8 cellular contexts compared by ENCODE assay signal in the genomic region with DNA sequence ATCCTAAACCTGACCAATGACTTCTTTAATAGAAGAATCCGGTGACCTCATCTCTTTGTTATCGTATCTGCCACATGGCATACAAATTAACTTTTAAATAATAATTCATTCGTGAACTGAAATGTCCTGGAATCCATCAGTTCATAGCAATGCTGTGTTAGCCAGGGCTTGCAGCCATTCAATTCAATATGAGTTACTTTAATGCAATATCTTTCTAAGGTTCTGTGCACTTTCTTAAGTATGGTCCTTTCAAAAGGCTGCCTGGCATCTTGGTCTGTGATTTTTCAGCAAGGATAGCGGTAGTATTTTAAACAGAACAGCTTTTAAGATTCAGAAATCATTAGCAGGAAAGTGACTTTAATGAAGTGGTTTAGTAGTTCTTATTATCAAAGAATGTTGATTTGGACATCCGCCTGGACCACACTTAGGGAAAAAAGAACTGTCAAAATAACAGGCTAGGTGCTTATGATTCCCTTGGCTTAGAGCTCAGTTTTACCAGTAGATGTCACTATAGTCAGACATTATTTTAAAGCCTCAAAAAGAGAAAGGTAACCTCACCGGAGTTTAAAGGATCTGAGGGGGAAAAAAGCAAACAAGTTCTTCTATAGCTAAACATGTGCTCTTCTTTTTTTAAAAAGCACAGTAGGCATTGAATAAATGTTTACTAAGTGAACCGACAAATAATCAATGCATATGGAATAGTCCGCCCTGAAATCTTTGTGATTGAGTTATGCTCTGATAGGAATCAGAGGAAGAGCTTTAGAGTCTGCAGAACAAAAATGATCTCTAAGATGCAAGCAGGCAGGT. TPM values are rescaled to one million over a fixed set of nuclear protein-coding genes. Genes with fewer than 3 reads are reported as not detected.
DNase-seq lines count a peak whose midpoint lies in the region; ATAC-seq, FAIRE-seq and TF ChIP-seq lines count a peak whose summit lies in the region.

No MANE protein-coding gene starts in this region.

- no peaks in the 10 kb centered on the region for H3K36me3 ChIP-seq in mammary epithelial cell (ENCODE audit: insufficient read depth, low read length)

- no peaks in the 10 kb centered on the region for H4K20me1 ChIP-seq in mammary epithelial cell (ENCODE audit: insufficient read depth, low read length)

- in situ Hi-C loops in mammary epithelial cell (cut with MboI; ENCODE audit: low sequenced_read_pairs in 2 of 2) = loop anchor here in 1 of 2 donors (10.0 kb wide), 1 partner anchor 398 kb away; no protein-coding TSS in a partner anchor

- H2AFZ ChIP-seq in mammary epithelial cell (ENCODE audit: low read depth, low read length) = no peak overlapping the region

- peak; percentile 47 to 56 for TF ChIP-seq CTCF in mammary epithelial cell (conservative IDR thresholded peaks at IDR 0.05 in 1 of 2, IDR thresholded peaks at IDR 0.05 in 1 of 2; ENCODE audit: extremely low read depth in 1 of 2, insufficient read depth in 1 of 2, low read depth in 1 of 2, low read length in 2 of 2)

- no peaks in the 10 kb centered on the region for H3K4me1 ChIP-seq in mammary epithelial cell (ENCODE audit: insufficient read depth, low read length)

- no TSS peak for BruUV-seq in mammary epithelial cell (replicated peaks; lab: Mats Ljungman, UMichigan)

- no peaks in the 10 kb centered on the region for H3K27me3 ChIP-seq in mammary epithelial cell (ENCODE audit: insufficient read depth, low read length)

- FAIRE-seq in G401.6 (lab: Jason Lieb, UNC) = peak; percentile 96

- dilution Hi-C loops in mammary epithelial cell (cut with HindIII; ENCODE audit: low sequenced_read_pairs) = no loop called here

- ATAC-seq in GM21360 (IDR thresholded peaks at IDR 0.05; ENCODE audit: unreplicated experiment) (no peak), HG03520 (IDR thresholded peaks at IDR 0.05; ENCODE audit: unreplicated experiment) (no peak), HG03159 (IDR thresholded peaks at IDR 0.05; ENCODE audit: unreplicated experiment) (no peak), HG03521 (IDR thresholded peaks at IDR 0.05; ENCODE audit: unreplicated experiment) (no peak)

- peak overlapping the region; percentile 17 for H3K4me2 ChIP-seq in mammary epithelial cell (ENCODE audit: insufficient read depth, low read depth, low read length)

- WGBS in mammary epithelial cell (ENCODE audit: low coverage, missing lambda C conversion rate) = 56% methylated on average over 7 of the region's 8 CpGs

- H3K4me3 ChIP-seq in mammary epithelial cell (replicated peaks in 1 of 3; ENCODE audit: insufficient read depth in 1 of 3, low read depth in 2 of 3, low read length in 3 of 3) = no peak overlapping the region

- H3K9me3 ChIP-seq in mammary epithelial cell (replicated peaks; ENCODE audit: insufficient read depth, low read length) = no peaks in the 10 kb centered on the region

- H3K27ac ChIP-seq in mammary epithelial cell (ENCODE audit: insufficient read depth, low read depth, low read length) = no peak overlapping the region

- DNase-seq in NCI-H1694 (lab: John Stamatoyannopoulos, UW) (peak; percentile 23), mammary epithelial cell (peak; percentile 24), medulla oblongata (ENCODE audit: extremely low spot score) (peak; percentile 44)

- no peak overlapping the region for H3K9ac ChIP-seq in mammary epithelial cell (ENCODE audit: insufficient read depth, low read length)

- intact Hi-C loops in mammary epithelial cell (cut with micrococcal nuclease) = loop anchor here (1.0 to 5.0 kb wide), 4 partner anchors 161 to 526 kb away; no protein-coding TSS in a partner anchor

- CTCF ChIA-PET in mammary epithelial cell (lab: Charles Lee; ENCODE audit: low non-redundant PET) = interaction anchor here (0.5 to 1.6 kb wide), 9 partner anchors 11 to 528 kb away, joined by 4 to 12 read pairs (median 5); no protein-coding TSS in a partner anchor

- H3K79me2 ChIP-seq in mammary epithelial cell (ENCODE audit: insufficient read depth, low read length) = no peaks in the 10 kb centered on the region

RNA-seq across cellular contexts. Expression of a gene that starts 22.7 kb away (rescaled TPM):
- 1 to 10 TPM; 4.7 to 5.3 TPM for total RNA-seq in mammary epithelial cell
- polyA plus RNA-seq in mammary epithelial cell = 3.9 TPM
- 4.2 TPM for polyA minus RNA-seq in mammary epithelial cell
